In the genomic region with DNA sequence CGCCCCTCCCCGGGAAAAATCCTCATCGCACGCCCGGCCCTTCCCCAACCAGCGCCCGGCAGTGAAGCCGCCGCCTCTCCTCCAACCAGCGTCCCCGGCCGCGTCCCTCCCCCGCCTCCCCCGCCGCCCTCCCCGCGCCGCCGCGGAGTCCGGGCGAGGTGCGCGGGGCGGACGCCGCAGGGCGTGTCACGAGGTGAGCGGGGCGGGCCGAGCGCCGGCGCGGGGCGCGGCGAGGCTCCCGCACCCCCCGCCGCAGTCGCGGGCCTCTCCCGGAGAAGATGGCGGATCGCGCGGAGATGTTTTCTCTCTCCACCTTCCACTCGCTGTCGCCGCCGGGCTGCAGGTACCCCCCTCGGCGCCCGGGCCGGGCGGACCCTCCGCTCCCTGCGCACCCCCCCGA, we compare ENCODE assay signal across 7 cellular contexts. TPM values are rescaled to one million over a fixed set of nuclear protein-coding genes. Genes with fewer than 3 reads are reported as not detected.
DNase-seq lines count a peak whose midpoint lies in the region; ATAC-seq and TF ChIP-seq lines count a peak whose summit lies in the region.

A gene (plus strand): TSS at position 253 of the 400 bp plus-strand sequence. CDS start 26 bp downstream, at position 279.

- TF ChIP-seq CTCF in GM10266 (IDR thresholded peaks at IDR 0.05; ENCODE audit: control insufficient read depth, insufficient read depth, low read depth, missing control alignments): no peak
- no peak for TF ChIP-seq CTCF in omental fat pad (IDR thresholded peaks at IDR 0.05)

- peak within 1 kb of the TSS in 1 of 2 donors; percentile 9 for H3K27ac Mint-ChIP-seq in effector memory CD8-positive, alpha-beta T cell

- peaks cover under 1% of the 10 kb centered on the region for H3K36me3 Mint-ChIP-seq in effector memory CD8-positive, alpha-beta T cell (ENCODE audit: insufficient read depth)

- H3K4me1 Mint-ChIP-seq in effector memory CD8-positive, alpha-beta T cell (ENCODE audit: low read depth in 2 of 2): peaks cover 2 to 7% of the 10 kb centered on the region in 2 donors

- peak within 1 kb of the TSS; percentile 44 to 56 for H3K4me3 Mint-ChIP-seq in effector memory CD8-positive, alpha-beta T cell

- peak; percentile 51 for ATAC-seq in effector memory CD8-positive, alpha-beta T cell (replicated peaks)
- peak; percentile 21 for ATAC-seq in omental fat pad (ENCODE audit: low FRiP score)
- ATAC-seq in GM21526 (IDR thresholded peaks at IDR 0.05; ENCODE audit: low FRiP score, unreplicated experiment): no peak

- DNase-seq in GM10266 (ENCODE audit: extremely low spot score) (peak; percentile 71), NCI-H69 (lab: John Stamatoyannopoulos, UW) (peak; percentile 88), omental fat pad (ENCODE audit: low spot score) (no peak), NCI-H446 treated with DMSO at 0.1 percent for 48 hours (lab: John Stamatoyannopoulos, UW) (no peak)
- DNase-seq in effector memory CD8-positive, alpha-beta T cell: no peak
- DNase-seq in stimulated activated CD8-positive, alpha-beta memory T cell treated with anti-CD3 and anti-CD28 coated beads, Interleukin-4, amount 100 ng/mL, for 48 hours: no peak

- H3K9me3 Mint-ChIP-seq in effector memory CD8-positive, alpha-beta T cell: no peaks in the 10 kb centered on the region

- peaks cover 39 to 52% of the 10 kb centered on the region in 2 donors for H3K27me3 Mint-ChIP-seq in effector memory CD8-positive, alpha-beta T cell

RNA-seq across cellular contexts. Expression of the gene that starts here (rescaled TPM):
- 1 to 10 TPM; 1.6 to 3.1 (median 2.4) TPM for total RNA-seq in omental fat pad

Comparison
In these comparisons a context has a peak if more than half of its experiments do, and no peak if none do; other contexts are left out.
1. DNase-seq: peak in GM10266 (single experiment) and NCI-H69 (single experiment); none in effector memory CD8-positive, alpha-beta T cell (0 of 3), omental fat pad (single experiment), stimulated activated CD8-positive, alpha-beta memory T cell treated with anti-CD3 and anti-CD28 coated beads, Interleukin-4, amount 100 ng/mL, for 48 hours (single experiment) and NCI-H446 treated with DMSO at 0.1 percent for 48 hours (single experiment).